7 cellular contexts compared by ENCODE assay signal in the genomic region with DNA sequence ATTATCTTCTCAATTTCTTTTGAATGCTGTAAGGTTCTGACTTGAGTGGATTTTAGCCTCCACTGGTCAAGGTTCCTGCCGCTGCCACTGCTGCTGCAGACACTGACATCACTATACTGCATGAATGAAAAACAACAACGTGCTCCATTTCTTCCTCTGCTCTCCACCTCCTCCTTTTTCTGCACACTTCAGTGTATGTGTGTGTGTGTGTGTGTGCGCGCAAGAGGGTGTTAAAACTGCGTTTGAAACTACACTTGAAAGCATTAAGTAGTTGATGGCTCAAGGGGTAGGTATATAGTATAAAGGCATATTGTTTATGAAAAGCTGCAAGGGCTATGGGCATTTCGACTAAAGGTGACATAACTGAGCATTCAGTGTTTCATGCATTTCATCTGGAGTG. TPM values are rescaled to one million over a fixed set of nuclear protein-coding genes. Genes with fewer than 3 reads are reported as not detected.
DNase-seq lines count a peak whose midpoint lies in the region; ATAC-seq and TF ChIP-seq lines count a peak whose summit lies in the region.

No MANE protein-coding gene starts in this region.

- DNase-seq in GM12864 (ENCODE audit: low read depth), result no peak
- peak; percentile 46 for DNase-seq in NCI-H1105 treated with DMSO at 0.1 percent for 48 hours (lab: John Stamatoyannopoulos, UW)
- DNase-seq in retinal pigment epithelial cell (ENCODE audit: low read depth), result no peak
- DNase-seq in epidermal melanocyte (ENCODE audit: insufficient read length, low spot score), result no peak

- H3K27me3 ChIP-seq in ectodermal cell (ENCODE audit: control insufficient read depth, insufficient read depth, low read length, poor library complexity, severe bottlenecking), result no peaks in the 10 kb centered on the region

- WGBS in ectodermal cell, 2 experiments, result 67 to 76% methylated on average over 5 of the region's 6 CpGs

- no peaks in the 10 kb centered on the region for H3K9me3 ChIP-seq in ectodermal cell (ENCODE audit: control insufficient read depth, low read length)

- H3K4me3 ChIP-seq in GM12864 (ENCODE audit: low read depth, low read length) (peak overlapping the region; percentile 73), ectodermal cell (ENCODE audit: insufficient read depth, low read depth, low read length) (peak overlapping the region; percentile 84), retinal pigment epithelial cell (ENCODE audit: low read length) (peak overlapping the region; percentile 78)

- no peak overlapping the region for H3K27ac ChIP-seq in ectodermal cell (ENCODE audit: insufficient read depth, low read depth, low read length, poor library complexity, severe bottlenecking)

- peaks cover 18% of the 10 kb centered on the region for H3K4me1 ChIP-seq in ectodermal cell (ENCODE audit: control insufficient read depth, insufficient read depth, low read length)

- no peak for TF ChIP-seq CTCF in GM12864 (IDR thresholded peaks at IDR 0.05; ENCODE audit: low read depth, low read length, missing control alignments)
- TF ChIP-seq CTCF in retinal pigment epithelial cell (conservative IDR thresholded peaks at IDR 0.05; ENCODE audit: low read depth, low read length), result no peak

- no peaks in the 10 kb centered on the region for H3K36me3 ChIP-seq in ectodermal cell (ENCODE audit: control insufficient read depth, insufficient read depth, low read length)

- no peak for ATAC-seq in HG03378 (IDR thresholded peaks at IDR 0.05; ENCODE audit: unreplicated experiment)
- no peak for ATAC-seq in GM21717 (IDR thresholded peaks at IDR 0.05; ENCODE audit: unreplicated experiment)

RNA-seq across cellular contexts. Expression of a gene that starts 3.5 kb away (rescaled TPM):
- polyA plus RNA-seq in ectodermal cell (2013, experiment 1 of 4), result 27.0 TPM
- 28.9 TPM for polyA plus RNA-seq in ectodermal cell (2013, experiment 2 of 4)
- polyA plus RNA-seq in ectodermal cell (2013, experiment 3 of 4), result 30.4 TPM
- 33.6 TPM for polyA plus RNA-seq in ectodermal cell (2013, experiment 4 of 4)
